1 cellular context compared by ENCODE assay signal in genomic region chr13:97976551-97977375, GRCh38.
TF ChIP-seq lines count a peak whose summit lies in the region.

No MANE protein-coding gene starts in this region.

TF ChIP-seq in K562, 482 proteins besides CTCF, POLR2A, EP300 and RAD21 (continued from another document):
- TF ChIP-seq CLOCK (CRISPR knock-in tag; IDR thresholded peaks at IDR 0.05; ENCODE audit: borderline replicate concordance) (no peak), ARID1B (IDR thresholded peaks at IDR 0.05) (no peak), BRCA1 (IDR thresholded peaks at IDR 0.05) (no peak), BRCA1 (CRISPR knock-in tag; IDR thresholded peaks at IDR 0.05) (no peak), SAP30 (IDR thresholded peaks at IDR 0.05; ENCODE audit: borderline replicate concordance, insufficient read depth, low read depth, low read length, poor library complexity, severe bottlenecking) (peak; percentile 68), TAF7 (tag; IDR thresholded peaks at IDR 0.05) (no peak)
TF ChIP-seq in K562: peak in this region for 24.
